ENCODE assay signal across 8 cellular contexts in the genomic region with DNA sequence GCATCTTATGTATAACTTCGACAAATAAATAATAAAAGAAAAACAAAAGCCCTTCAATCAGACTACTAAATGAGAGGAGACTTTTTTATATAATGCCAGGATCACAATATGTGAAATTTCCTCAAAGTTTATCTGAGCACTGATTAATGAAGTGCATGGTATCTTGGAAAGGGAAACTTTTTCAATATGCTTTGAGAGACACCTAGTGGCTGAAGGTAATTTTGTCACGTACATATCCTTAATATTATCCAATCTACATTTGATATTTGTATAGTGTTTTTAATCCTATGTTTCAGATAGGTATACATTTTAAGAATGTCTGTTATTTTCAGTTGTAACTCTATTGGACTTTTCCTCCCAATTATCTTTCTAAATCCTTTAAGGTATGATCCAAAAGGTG.
DNase-seq lines count a peak whose midpoint lies in the region; ATAC-seq, FAIRE-seq and TF ChIP-seq lines count a peak whose summit lies in the region.

No MANE protein-coding gene starts in this region.

- H3K27ac ChIP-seq in KMS-11 = no peak overlapping the region
- H3K27ac ChIP-seq in astrocyte (ENCODE audit: low read depth, low read length) = no peak overlapping the region
- no peak overlapping the region for H3K27ac ChIP-seq in right lobe of liver

- TF ChIP-seq CTCF in KMS-11 (conservative IDR thresholded peaks at IDR 0.05; ENCODE audit: low read depth, low read length) = peak; percentile 47; the same call in 1 of the 2 replicates
- peak; percentile 19 for TF ChIP-seq CTCF in astrocyte (IDR thresholded peaks at IDR 0.05; ENCODE audit: insufficient read depth, low read depth, low read length)
- peak; percentile 55 to 65 (median 62) for TF ChIP-seq CTCF in right lobe of liver (IDR thresholded peaks at IDR 0.05)

- no peaks in the 10 kb centered on the region for H3K27me3 ChIP-seq in KMS-11 (ENCODE audit: insufficient read depth, low read depth)
- no peaks in the 10 kb centered on the region for H3K27me3 ChIP-seq in astrocyte (ENCODE audit: insufficient read depth, low read length)
- peaks cover 0 to 9% of the 10 kb centered on the region in 2 donors for H3K27me3 ChIP-seq in right lobe of liver

- H3K4me1 ChIP-seq in KMS-11 (ENCODE audit: low read depth, poor library complexity, severe bottlenecking) (no peaks in the 10 kb centered on the region), astrocyte (ENCODE audit: insufficient read depth, low read length) (no peaks in the 10 kb centered on the region), right lobe of liver (no peaks in the 10 kb centered on the region)

- H3K4me2 ChIP-seq in KMS-11 (no peak overlapping the region), astrocyte (ENCODE audit: low read length) (no peak overlapping the region)

- H4K20me1 ChIP-seq in KMS-11 (ENCODE audit: insufficient read depth) (no peaks in the 10 kb centered on the region), astrocyte (ENCODE audit: insufficient read depth, low read length) (no peaks in the 10 kb centered on the region)

- intact Hi-C loops in right lobe of liver (cut with DNase I) = no loop called here

- H3K4me3 ChIP-seq in KMS-11 (IDR thresholded peaks at IDR 0.05; ENCODE audit: insufficient read depth, low read depth, low read length) = no peak overlapping the region
- no peak overlapping the region for H3K4me3 ChIP-seq in astrocyte (ENCODE audit: insufficient read depth, low read depth, low read length)
- H3K4me3 ChIP-seq in right lobe of liver = no peak overlapping the region

- no peaks in the 10 kb centered on the region for H3K36me3 Mint-ChIP-seq in astrocyte (ENCODE audit: low read depth, unreplicated experiment)

- DNase-seq in DMS53 treated with DMSO at 0.1 percent for 48 hours (lab: John Stamatoyannopoulos, UW; ENCODE audit: unreplicated experiment) (peak; percentile 21), astrocyte (ENCODE audit: low read depth) (no peak), right lobe of liver (no peak), NCI-H2227 (lab: John Stamatoyannopoulos, UW; ENCODE audit: unreplicated experiment) (no peak), HuH-7.5 (ENCODE audit: low spot score) (no peak)
- DNase-seq in activated CD4-positive, alpha-beta T cell treated with anti-CD3 and anti-CD28 coated beads for 1 hour = no peak

- peaks cover 6% of the 10 kb centered on the region for H3K4me1 Mint-ChIP-seq in astrocyte (ENCODE audit: low read depth, unreplicated experiment)

- H3K9me3 ChIP-seq in astrocyte (ENCODE audit: insufficient read depth, low read depth, low read length) (no peaks in the 10 kb centered on the region), right lobe of liver (no peaks in the 10 kb centered on the region)

- no peaks in the 10 kb centered on the region for H3K79me2 ChIP-seq in KMS-11 (ENCODE audit: insufficient read depth, low read depth)
- H3K79me2 ChIP-seq in astrocyte (ENCODE audit: insufficient read depth, low read length) = no peaks in the 10 kb centered on the region

- WGBS in right lobe of liver (ENCODE audit: insufficient coverage, low coverage, low lambda C conversion rate, missing lambda C conversion rate) = 4% methylated on average over 2 of the region's 2 CpGs

- H3K9me3 Mint-ChIP-seq in astrocyte (ENCODE audit: unreplicated experiment) = no peaks in the 10 kb centered on the region

- ATAC-seq in right lobe of liver (peak; percentile 58 to 76 (median 67)), GM21381 (IDR thresholded peaks at IDR 0.05; ENCODE audit: unreplicated experiment) (no peak)

- no peaks in the 10 kb centered on the region for H3K27me3 Mint-ChIP-seq in astrocyte (ENCODE audit: low read depth, unreplicated experiment)

- no peak overlapping the region for H3K27ac Mint-ChIP-seq in astrocyte (ENCODE audit: unreplicated experiment)

- FAIRE-seq in astrocyte (lab: Jason Lieb, UNC) = peak; percentile 86

- TF ChIP-seq POLR2A in right lobe of liver (IDR thresholded peaks at IDR 0.05) = no peak

- H3K4me3 Mint-ChIP-seq in astrocyte (ENCODE audit: unreplicated experiment) = no peak overlapping the region

- no peaks in the 10 kb centered on the region for H3K36me3 ChIP-seq in KMS-11 (ENCODE audit: insufficient read depth)
- H3K36me3 ChIP-seq in astrocyte (ENCODE audit: insufficient read depth, low read length) = no peaks in the 10 kb centered on the region
- no peaks in the 10 kb centered on the region for H3K36me3 ChIP-seq in right lobe of liver

- H2AFZ ChIP-seq in KMS-11 (ENCODE audit: low read depth) = no peak overlapping the region
- H2AFZ ChIP-seq in astrocyte (ENCODE audit: low read depth, low read length) = no peak overlapping the region

- no peak overlapping the region for H3K9ac ChIP-seq in KMS-11
- H3K9ac ChIP-seq in astrocyte (ENCODE audit: low read length) = no peak overlapping the region
